Comparison of ENCODE assay signal across 18 cellular contexts in genomic region chr13:65532231-65532630, GRCh38.
A peak's percentile ranks its signal among the peaks of the same experiment; 100 is the strongest.
DNase-seq lines count a peak whose midpoint lies in the region; ATAC-seq, FAIRE-seq and TF ChIP-seq lines count a peak whose summit lies in the region.
"Had no signal": no experiment of that assay in that cellular context is flagged by ENCODE, and none has a peak within 500 bp of the region (broad histone marks: within the 10 kb centered on the region; RNA-seq: fewer than 3 reads in every experiment).

No MANE protein-coding gene starts in this region.

- no peaks in the 10 kb centered on the region for H3K4me1 ChIP-seq in neuron (ENCODE audit: insufficient read depth, low read length)

- no peaks in the 10 kb centered on the region for H3K9me3 Mint-ChIP-seq in glutamatergic neuron (ENCODE audit: unreplicated experiment)

- H3K27me3 ChIP-seq in neuron (ENCODE audit: insufficient read depth, low read length) = no peaks in the 10 kb centered on the region

- no peak for TF ChIP-seq CTCF in glutamatergic neuron (IDR thresholded peaks at IDR 0.05; ENCODE audit: partially characterized antibody, unreplicated experiment)

- H3K4me1 Mint-ChIP-seq in glutamatergic neuron (ENCODE audit: low read depth, unreplicated experiment) = peaks cover 9% of the 10 kb centered on the region
- H3K4me1 Mint-ChIP-seq: B cell had no signal

- peak overlapping the region; percentile 39 for H3K27ac Mint-ChIP-seq in glutamatergic neuron (ENCODE audit: unreplicated experiment)
- H3K27ac Mint-ChIP-seq: B cell; CD4-positive, alpha-beta T cell had no signal

- H3K27me3 Mint-ChIP-seq in glutamatergic neuron (ENCODE audit: unreplicated experiment) = no peaks in the 10 kb centered on the region
- H3K27me3 Mint-ChIP-seq: B cell; CD4-positive, alpha-beta T cell had no signal

- peak overlapping the region; percentile 36 for H2AFZ ChIP-seq in neuron (ENCODE audit: low read depth, low read length)
- H2AFZ ChIP-seq: GM23248 had no signal

- no peak overlapping the region for H3K4me3 Mint-ChIP-seq in glutamatergic neuron (ENCODE audit: unreplicated experiment)
- H3K4me3 Mint-ChIP-seq: B cell; CD4-positive, alpha-beta T cell had no signal

- no peaks in the 10 kb centered on the region for H3K36me3 Mint-ChIP-seq in glutamatergic neuron (ENCODE audit: unreplicated experiment)

- TF ChIP-seq POLR2A in GM12891 (IDR thresholded peaks at IDR 0.05; ENCODE audit: low read depth, low read length) = no peak

- FAIRE-seq in GM12891 (lab: Jason Lieb, UNC) = no peak
- FAIRE-seq: H54 had no signal

- no peaks in the 10 kb centered on the region for H3K9me3 ChIP-seq in neuron (ENCODE audit: low read length)

- no peaks in the 10 kb centered on the region for H3K36me3 ChIP-seq in neuron (ENCODE audit: insufficient read depth, low read length)

- H3K4me3 ChIP-seq in neuron (ENCODE audit: low read length) = no peak overlapping the region
- H3K4me3 ChIP-seq: GM23248 had no signal

- ATAC-seq in HG03439 (IDR thresholded peaks at IDR 0.05; ENCODE audit: unreplicated experiment) (no peak), GM21529 (IDR thresholded peaks at IDR 0.05; ENCODE audit: unreplicated experiment) (no peak)
- ATAC-seq: HCT116 had no signal

- DNase-seq in DMS114 treated with DMSO at 0.1 percent for 48 hours (lab: John Stamatoyannopoulos, UW; ENCODE audit: unreplicated experiment) (peak; percentile 9), RPMI7951 (ENCODE audit: low read depth) (peak; percentile 1), glutamatergic neuron (no peak), GM12891 (ENCODE audit: insufficient read length, low spot score) (no peak), NCI-H1105 treated with DMSO at 0.1 percent for 48 hours (lab: John Stamatoyannopoulos, UW) (no peak)
- DNase-seq: C1 segment of cervical spinal cord; CD4-positive, alpha-beta T cell; DMS153; DMS79 treated with DMSO at 0.1 percent for 48 hours; EL; GM23248; IMR-90 had no signal

TF ChIP-seq in GM12891, 5 proteins besides CTCF, POLR2A, EP300 and RAD21:
- no peak for TF ChIP-seq POLR2AphosphoS5 (IDR thresholded peaks at IDR 0.05; ENCODE audit: low read depth, low read length)
- TF ChIP-seq POU2F2 (IDR thresholded peaks at IDR 0.05; ENCODE audit: low read depth, low read length) = no peak
- TF ChIP-seq PAX5 (IDR thresholded peaks at IDR 0.05; ENCODE audit: insufficient read depth, low read length, severe bottlenecking) = no peak
- no peak for TF ChIP-seq TAF1 (IDR thresholded peaks at IDR 0.05; ENCODE audit: low read depth, low read length)
- TF ChIP-seq SPI1 (IDR thresholded peaks at IDR 0.05; ENCODE audit: low read depth, low read length) = no peak

Comparison
In these comparisons a context has a peak if more than half of its experiments do, and no peak if none do; other contexts are left out.
1. DNase-seq: peak in DMS114 treated with DMSO at 0.1 percent for 48 hours (single experiment) and RPMI7951 (single experiment); none in glutamatergic neuron (single experiment), GM12891 (single experiment) and NCI-H1105 treated with DMSO at 0.1 percent for 48 hours (single experiment).